ENCODE assay signal across 24 cellular contexts in genomic region chr15:23504003-23504402, GRCh38. TPM values are rescaled to one million over a fixed set of nuclear protein-coding genes. Genes with fewer than 3 reads are reported as not detected.
DNase-seq lines count a peak whose midpoint lies in the region; ATAC-seq and TF ChIP-seq lines count a peak whose summit lies in the region.
"Had no signal": no experiment of that assay in that cellular context is flagged by ENCODE, and none has a peak within 500 bp of the region (broad histone marks: within the 10 kb centered on the region; RNA-seq: fewer than 3 reads in every experiment).

No MANE protein-coding gene starts in this region.

- DNase-seq in activated naive CD8-positive, alpha-beta T cell treated with anti-CD3 and anti-CD28 coated beads for 36 hours, result no peak
- peak; percentile 90 for DNase-seq in NCI-H1436 (lab: John Stamatoyannopoulos, UW)
- DNase-seq in NCI-H526 treated with DMSO at 0.1 percent for 48 hours (lab: John Stamatoyannopoulos, UW), result peak; percentile 91
- no peak for DNase-seq in progenitor cell of endocrine pancreas (ENCODE audit: low spot score, unreplicated experiment)
- no peak for DNase-seq in stimulated activated CD4-positive, alpha-beta T cell treated with anti-CD3 and anti-CD28 coated beads, Interleukin-2, amount 100 ng/mL, for 24 hours
- DNase-seq in T-helper 2 cell, result no peak
- DNase-seq: activated CD8-positive, alpha-beta memory T cell treated with anti-CD3 and anti-CD28 coated beads, Interleukin-2, amount 50 U/mL, for 4 hours; body of pancreas; C1 segment of cervical spinal cord; effector CD4-positive, alpha-beta T cell; erythroblast; foreskin fibroblast; Kasumi-1; left ventricle myocardium superior; nephron progenitor cell; T-helper 9 cell had no signal

- TF ChIP-seq CTCF in progenitor cell of endocrine pancreas (IDR thresholded peaks at IDR 0.05; ENCODE audit: unreplicated experiment), result no peak

- no peak for ATAC-seq in GM18873 (IDR thresholded peaks at IDR 0.05; ENCODE audit: low FRiP score, unreplicated experiment)
- ATAC-seq: body of pancreas, left ventricle myocardium superior had no signal

- no peak overlapping the region for H3K27ac Mint-ChIP-seq in activated naive CD8-positive, alpha-beta T cell
- H3K27ac Mint-ChIP-seq in activated naive CD8-positive, alpha-beta T cell treated with anti-CD3 and anti-CD28 coated beads for 36 hours, result no peak overlapping the region
- H3K27ac Mint-ChIP-seq in progenitor cell of endocrine pancreas, result peak overlapping the region; percentile 94
- H3K27ac Mint-ChIP-seq: activated T-helper 2 cell treated with anti-CD3 and anti-CD28 coated beads, Interferon-gamma antibody, Interleukin-2, Interleukin-4, amounts not matched to agents 10 μg/mL and 5 μg/mL and 100 μg/mL, durations not matched to agents 14 hours and 24 hours and 36 hours; nephron progenitor cell had no signal

- no peaks in the 10 kb centered on the region for H3K36me3 Mint-ChIP-seq in activated naive CD8-positive, alpha-beta T cell
- no peaks in the 10 kb centered on the region for H3K36me3 Mint-ChIP-seq in activated naive CD8-positive, alpha-beta T cell treated with anti-CD3 and anti-CD28 coated beads for 36 hours
- peaks cover 7% of the 10 kb centered on the region for H3K36me3 Mint-ChIP-seq in progenitor cell of endocrine pancreas (ENCODE audit: insufficient read depth)

- H3K4me1 Mint-ChIP-seq in activated naive CD8-positive, alpha-beta T cell (ENCODE audit: low read depth), result peaks cover 17% of the 10 kb centered on the region
- H3K4me1 Mint-ChIP-seq in activated naive CD8-positive, alpha-beta T cell treated with anti-CD3 and anti-CD28 coated beads for 36 hours, result no peaks in the 10 kb centered on the region
- H3K4me1 Mint-ChIP-seq in progenitor cell of endocrine pancreas (ENCODE audit: low read depth), result peaks cover 26% of the 10 kb centered on the region
- H3K4me1 Mint-ChIP-seq: nephron progenitor cell had no signal

- H3K9me3 Mint-ChIP-seq in activated naive CD8-positive, alpha-beta T cell (ENCODE audit: low read depth), result no peaks in the 10 kb centered on the region
- peaks cover 1% of the 10 kb centered on the region for H3K9me3 Mint-ChIP-seq in activated naive CD8-positive, alpha-beta T cell treated with anti-CD3 and anti-CD28 coated beads for 36 hours
- peaks cover 25% of the 10 kb centered on the region for H3K9me3 Mint-ChIP-seq in progenitor cell of endocrine pancreas (ENCODE audit: low read depth)
- H3K9me3 Mint-ChIP-seq: activated T-helper 2 cell treated with anti-CD3 and anti-CD28 coated beads, Interferon-gamma antibody, Interleukin-2, Interleukin-4, amounts not matched to agents 10 μg/mL and 5 μg/mL and 100 μg/mL, durations not matched to agents 14 hours and 24 hours and 36 hours had no signal

- peaks cover 4% of the 10 kb centered on the region for H3K27me3 Mint-ChIP-seq in activated naive CD8-positive, alpha-beta T cell
- no peaks in the 10 kb centered on the region for H3K27me3 Mint-ChIP-seq in activated naive CD8-positive, alpha-beta T cell treated with anti-CD3 and anti-CD28 coated beads for 36 hours
- H3K27me3 Mint-ChIP-seq in progenitor cell of endocrine pancreas, result no peaks in the 10 kb centered on the region

- H3K4me3 Mint-ChIP-seq in activated naive CD8-positive, alpha-beta T cell, result peak overlapping the region; percentile 27
- no peak overlapping the region for H3K4me3 Mint-ChIP-seq in activated naive CD8-positive, alpha-beta T cell treated with anti-CD3 and anti-CD28 coated beads for 36 hours
- H3K4me3 Mint-ChIP-seq in progenitor cell of endocrine pancreas (ENCODE audit: low read depth), result peak overlapping the region; percentile 64
- H3K4me3 Mint-ChIP-seq: nephron progenitor cell had no signal

RNA-seq across cellular contexts. Expression of gene GOLGA6L2, which starts 57.0 kb away (rescaled TPM):
- total RNA-seq in activated naive CD8-positive, alpha-beta T cell treated with anti-CD3 and anti-CD28 coated beads for 36 hours, result not detected
- 0.12 and 0.16 TPM in 2 replicates for total RNA-seq in progenitor cell of endocrine pancreas
- total RNA-seq: activated T-helper 2 cell treated with anti-CD3 and anti-CD28 coated beads, Interferon-gamma antibody, Interleukin-2, Interleukin-4, amounts not matched to agents 10 μg/mL and 5 μg/mL and 100 μg/mL, durations not matched to agents 14 hours and 24 hours and 36 hours; body of pancreas; HT-29; left ventricle myocardium superior; mononuclear cell; NCI-H460; posterior vena cava; thoracic aorta had no signal

Comparison
In these comparisons a context has a peak if more than half of its experiments do, and no peak if none do; other contexts are left out.
1. DNase-seq: peak in NCI-H1436 (single experiment) and NCI-H526 treated with DMSO at 0.1 percent for 48 hours (single experiment); none in activated naive CD8-positive, alpha-beta T cell treated with anti-CD3 and anti-CD28 coated beads for 36 hours (single experiment), progenitor cell of endocrine pancreas (single experiment), stimulated activated CD4-positive, alpha-beta T cell treated with anti-CD3 and anti-CD28 coated beads, Interleukin-2, amount 100 ng/mL, for 24 hours (0 of 2) and T-helper 2 cell (0 of 5).